17 cellular contexts compared by ENCODE assay signal in genomic region chr13:68170961-68171360, GRCh38.
DNase-seq lines count a peak whose midpoint lies in the region; ATAC-seq and TF ChIP-seq lines count a peak whose summit lies in the region.
"Had no signal": no experiment of that assay in that cellular context is flagged by ENCODE, and none has a peak within 500 bp of the region (broad histone marks: within the 10 kb centered on the region; RNA-seq: fewer than 3 reads in every experiment).

No MANE protein-coding gene starts in this region.

- no peak overlapping the region for H2AK5ac ChIP-seq in neuronal stem cell (ENCODE audit: low read depth, low read length)

- peak in 2 of 3 donors; percentile 20 to 32 for DNase-seq in right cardiac atrium
- no peak for DNase-seq in left ventricle myocardium inferior
- DNase-seq in HEK293T (ENCODE audit: extremely low spot score) = no peak
- DNase-seq in neuronal stem cell (ENCODE audit: low spot score) = no peak
- no peak for DNase-seq in SKM-1 (lab: John Stamatoyannopoulos, UW; ENCODE audit: unreplicated experiment)
- DNase-seq in CD14-positive monocyte (ENCODE audit: low spot score) = no peak
- DNase-seq: CD4-positive, CD25-positive, alpha-beta regulatory T cell; CD8-positive, alpha-beta memory T cell; COR-L47; DMS 273 treated with DMSO at 0.1 percent for 48 hours; DMS53; DND-41; EL; H9 had no signal

- H3K27me3 ChIP-seq in right cardiac atrium (ENCODE audit: control insufficient read depth, insufficient read depth) (no peaks in the 10 kb centered on the region), left ventricle myocardium inferior (ENCODE audit: low read depth) (no peaks in the 10 kb centered on the region), neuronal stem cell (ENCODE audit: control insufficient read depth in 3 of 3, insufficient read depth in 3 of 3, low read depth in 1 of 3, low read length in 3 of 3) (no peaks in the 10 kb centered on the region)
- H3K27me3 ChIP-seq: BLaER1 treated with 17β-estradiol and CSF1 and Interleukin-3, amounts not matched to agents 10 nM and 100 nM had no signal

- no peak for TF ChIP-seq CTCF in left ventricle myocardium inferior (IDR thresholded peaks at IDR 0.05; ENCODE audit: borderline replicate concordance)
- no peak for TF ChIP-seq CTCF in CD14-positive monocyte (IDR thresholded peaks at IDR 0.05)

- no peak for ATAC-seq in right cardiac atrium
- ATAC-seq: GM12878 had no signal

- no peaks in the 10 kb centered on the region for H3K9me3 ChIP-seq in right cardiac atrium (ENCODE audit: control insufficient read depth, low read length)
- peaks cover 11% of the 10 kb centered on the region for H3K9me3 ChIP-seq in left ventricle myocardium inferior (replicated peaks)
- H3K9me3 ChIP-seq in neuronal stem cell (replicated peaks in 1 of 2; ENCODE audit: control insufficient read depth in 2 of 2, insufficient read depth in 1 of 2, low read depth in 1 of 2, low read length in 2 of 2) = peaks cover 0 to 2% of the 10 kb centered on the region in 2 donors

- no peak overlapping the region for H3K4ac ChIP-seq in neuronal stem cell (ENCODE audit: low read length)

- intact Hi-C loops in right cardiac atrium (cut with DNase I) (no loop called here), left ventricle myocardium inferior (cut with micrococcal nuclease) (no loop called here), CD14-positive monocyte (cut with micrococcal nuclease) (no loop called here)

- no peaks in the 10 kb centered on the region for H3K4me1 ChIP-seq in right cardiac atrium (ENCODE audit: control insufficient read depth, insufficient read depth, low read length)
- H3K4me1 ChIP-seq in left ventricle myocardium inferior = no peaks in the 10 kb centered on the region
- H3K4me1 ChIP-seq in neuronal stem cell (ENCODE audit: control insufficient read depth in 2 of 2, insufficient read depth in 1 of 2, low read depth in 1 of 2, low read length in 2 of 2) = no peaks in the 10 kb centered on the region

- no peaks in the 10 kb centered on the region for H3K4me1 Mint-ChIP-seq in CD14-positive monocyte
- H3K4me1 Mint-ChIP-seq: B cell; CD4-positive, CD25-positive, alpha-beta regulatory T cell; CD8-positive, alpha-beta memory T cell; H9 had no signal

- no peak overlapping the region for H3K4me3 Mint-ChIP-seq in CD14-positive monocyte
- H3K4me3 Mint-ChIP-seq: B cell; CD4-positive, CD25-positive, alpha-beta regulatory T cell; CD8-positive, alpha-beta memory T cell; H9 had no signal

- no peak overlapping the region for H3K23ac ChIP-seq in neuronal stem cell (ENCODE audit: low read depth, low read length, poor library complexity)

- WGBS in right cardiac atrium = 95% methylated on average over 37 of the region's 37 CpGs
- WGBS in neuronal stem cell (ENCODE audit: extremely low coverage in 2 of 2, insufficient read length in 2 of 2, insufficient replicate concordance in 1 of 2), 2 donors = no CpG with 5 or more reads among the region's 37 CpGs

- H3K4me2 ChIP-seq in neuronal stem cell (ENCODE audit: insufficient read depth, low read length, poor library complexity, severe bottlenecking) = no peak overlapping the region
- H3K4me2 ChIP-seq: BLaER1 treated with 17β-estradiol and CSF1 and Interleukin-3, amounts not matched to agents 10 nM and 100 nM had no signal

- no peak overlapping the region for H3K4me3 ChIP-seq in right cardiac atrium (ENCODE audit: low read length)
- no peak overlapping the region for H3K4me3 ChIP-seq in left ventricle myocardium inferior
- no peak overlapping the region for H3K4me3 ChIP-seq in neuronal stem cell (ENCODE audit: low read length in 2 of 2)
- H3K4me3 ChIP-seq: BLaER1 treated with 17β-estradiol and CSF1 and Interleukin-3, amounts not matched to agents 10 nM and 100 nM; GM12878 had no signal

- no peak overlapping the region for H3K27ac Mint-ChIP-seq in CD14-positive monocyte
- H3K27ac Mint-ChIP-seq: B cell; CD4-positive, CD25-positive, alpha-beta regulatory T cell; CD8-positive, alpha-beta memory T cell; H9 had no signal

- H3K9me3 Mint-ChIP-seq in CD14-positive monocyte = peaks cover 0 to 11% (median 5%) of the 10 kb centered on the region in 7 donors

- no peak overlapping the region for H2BK15ac ChIP-seq in neuronal stem cell (ENCODE audit: low read length)

- no peak overlapping the region for H3K14ac ChIP-seq in neuronal stem cell (ENCODE audit: low read length)

- POLR2A ChIA-PET in HEK293T (lab: Yijun Ruan, JAX) = no interaction called here

- H3K18ac ChIP-seq in neuronal stem cell (ENCODE audit: low read length) = no peak overlapping the region

- CTCF ChIA-PET in HEK293T (lab: Yijun Ruan, JAX) = no interaction called here

- no peak overlapping the region for H3K9ac ChIP-seq in neuronal stem cell (ENCODE audit: low read depth, low read length, poor library complexity)
- H3K9ac ChIP-seq: BLaER1 treated with 17β-estradiol and CSF1 and Interleukin-3, amounts not matched to agents 10 nM and 100 nM had no signal

- no peak overlapping the region for H2BK5ac ChIP-seq in neuronal stem cell (ENCODE audit: low read length)

- H3K36me3 ChIP-seq in left ventricle myocardium inferior (no peaks in the 10 kb centered on the region), neuronal stem cell (replicated peaks in 1 of 2; ENCODE audit: control insufficient read depth in 2 of 2, insufficient read depth in 2 of 2, low read length in 2 of 2) (no peaks in the 10 kb centered on the region)

- H3K36me3 Mint-ChIP-seq in CD14-positive monocyte = no peaks in the 10 kb centered on the region
- H3K36me3 Mint-ChIP-seq: CD4-positive, CD25-positive, alpha-beta regulatory T cell; CD8-positive, alpha-beta memory T cell had no signal

- H3K79me1 ChIP-seq in neuronal stem cell (ENCODE audit: low read depth, low read length) = no peaks in the 10 kb centered on the region

- no peak overlapping the region for H4K91ac ChIP-seq in neuronal stem cell (ENCODE audit: low read depth, low read length, poor library complexity)

- no peaks in the 10 kb centered on the region for H3K27me3 Mint-ChIP-seq in CD14-positive monocyte (ENCODE audit: low read depth in 3 of 3)
- H3K27me3 Mint-ChIP-seq: B cell; CD8-positive, alpha-beta memory T cell had no signal

- no peak overlapping the region for H2BK12ac ChIP-seq in neuronal stem cell (ENCODE audit: low read length)

- H3K27ac ChIP-seq in right cardiac atrium (ENCODE audit: low read length) (no peak overlapping the region), left ventricle myocardium inferior (replicated peaks) (no peak overlapping the region), neuronal stem cell (replicated peaks; ENCODE audit: low read length) (no peak overlapping the region)
- H3K27ac ChIP-seq: BLaER1 treated with 17β-estradiol and CSF1 and Interleukin-3, amounts not matched to agents 10 nM and 100 nM had no signal

- H2AFZ ChIP-seq in neuronal stem cell (ENCODE audit: low read length) = no peak overlapping the region

- no peak overlapping the region for H2BK120ac ChIP-seq in neuronal stem cell (ENCODE audit: low read depth, low read length)

- H4K8ac ChIP-seq in neuronal stem cell (ENCODE audit: low read depth, low read length) = peak overlapping the region; percentile 86

TF ChIP-seq in HEK293T, 16 proteins besides CTCF, POLR2A, EP300 and RAD21:
- TF ChIP-seq PKNOX1 (IDR thresholded peaks at IDR 0.05) (no peak), SUZ12 (IDR thresholded peaks at IDR 0.05) (no peak), CTBP1 (IDR thresholded peaks at IDR 0.05; ENCODE audit: borderline replicate concordance) (no peak), L3MBTL2 (conservative IDR thresholded peaks at IDR 0.05) (no peak), ZNF384 (IDR thresholded peaks at IDR 0.05) (no peak), ARNT (IDR thresholded peaks at IDR 0.05) (no peak), FOXA1 (IDR thresholded peaks at IDR 0.05) (no peak), FOXM1 (IDR thresholded peaks at IDR 0.05; ENCODE audit: borderline replicate concordance) (peak; percentile 83)

Comparison
In these comparisons a context has a peak if more than half of its experiments do, and no peak if none do; other contexts are left out.
1. DNase-seq: peak in right cardiac atrium (2 of 3); none in left ventricle myocardium inferior (single experiment), HEK293T (single experiment), neuronal stem cell (single experiment), SKM-1 (single experiment) and CD14-positive monocyte (single experiment).